8 cellular contexts compared by ENCODE assay signal in the genomic region with DNA sequence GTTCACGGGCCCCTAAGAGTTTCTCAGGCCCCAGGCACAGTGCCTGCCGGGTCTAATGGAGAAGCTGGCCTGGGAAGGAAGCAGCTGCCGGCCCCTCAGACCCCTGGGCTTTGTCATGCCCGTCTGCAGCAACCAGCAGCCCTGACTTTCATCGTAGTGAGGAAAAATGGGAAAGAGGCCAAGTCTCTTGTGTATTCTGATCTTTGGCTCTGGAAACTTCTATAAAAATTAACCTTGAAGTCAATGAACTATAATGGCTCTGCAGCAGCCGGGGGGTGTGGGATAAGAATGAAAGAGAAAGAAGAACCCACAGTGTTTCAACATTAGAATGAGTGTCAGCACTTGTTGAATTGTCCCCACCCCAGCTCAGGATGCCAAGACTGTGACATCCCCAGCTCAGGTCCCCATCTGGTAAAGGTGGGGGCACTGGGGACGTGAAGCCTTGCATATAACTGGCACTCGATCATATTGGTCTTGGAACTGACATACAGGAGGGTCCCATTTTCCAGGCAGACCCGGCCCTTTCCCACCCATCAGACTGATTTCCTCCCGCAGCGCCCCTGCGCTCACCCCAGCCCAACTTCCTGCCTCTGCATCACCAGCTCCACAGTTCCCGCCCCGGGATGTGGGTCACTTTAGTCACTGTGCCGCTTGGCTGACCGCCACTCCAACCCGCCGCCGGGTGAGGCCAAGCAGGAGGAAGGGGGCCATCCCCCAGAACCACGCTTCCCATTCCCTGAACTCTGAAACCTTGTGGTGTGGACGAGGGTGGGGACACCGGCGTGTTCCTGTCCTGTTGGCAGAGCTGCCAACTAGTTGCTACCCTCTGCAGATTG. TPM values are rescaled to one million over a fixed set of nuclear protein-coding genes. Genes with fewer than 3 reads are reported as not detected.
DNase-seq lines count a peak whose midpoint lies in the region; ATAC-seq and TF ChIP-seq lines count a peak whose summit lies in the region.

No MANE protein-coding gene starts in this region.

- H3K9me3 ChIP-seq in body of pancreas: no peaks in the 10 kb centered on the region
- no peaks in the 10 kb centered on the region for H3K9me3 ChIP-seq in right lobe of liver
- no peaks in the 10 kb centered on the region for H3K9me3 ChIP-seq in suprapubic skin

- H3K27me3 ChIP-seq in body of pancreas: no peaks in the 10 kb centered on the region
- no peaks in the 10 kb centered on the region for H3K27me3 ChIP-seq in right lobe of liver
- H3K27me3 ChIP-seq in suprapubic skin: no peaks in the 10 kb centered on the region
- no peaks in the 10 kb centered on the region for H3K27me3 ChIP-seq in foreskin keratinocyte

- no peak for TF ChIP-seq CTCF in body of pancreas (IDR thresholded peaks at IDR 0.05)
- no peak for TF ChIP-seq CTCF in right lobe of liver (IDR thresholded peaks at IDR 0.05)
- TF ChIP-seq CTCF in suprapubic skin (IDR thresholded peaks at IDR 0.05): no peak
- TF ChIP-seq CTCF in foreskin keratinocyte (conservative IDR thresholded peaks at IDR 0.05): no peak

- intact Hi-C loops in body of pancreas (cut with DNase I) (no loop called here), right lobe of liver (cut with DNase I) (no loop called here)

- peaks cover 26% of the 10 kb centered on the region for H3K4me1 ChIP-seq in body of pancreas
- peaks cover 0 to 55% (median 26%) of the 10 kb centered on the region in 4 donors for H3K4me1 ChIP-seq in right lobe of liver
- H3K4me1 ChIP-seq in suprapubic skin: peaks cover 13% of the 10 kb centered on the region
- H3K4me1 ChIP-seq in foreskin keratinocyte: no peaks in the 10 kb centered on the region

- TF ChIP-seq POLR2A in body of pancreas (IDR thresholded peaks at IDR 0.05) (peak in 2 of 3 donors; percentile 36 to 48), right lobe of liver (IDR thresholded peaks at IDR 0.05) (peak; percentile 12), suprapubic skin (IDR thresholded peaks at IDR 0.05) (no peak)

- ATAC-seq in GM21447 (IDR thresholded peaks at IDR 0.05; ENCODE audit: unreplicated experiment) (peak; percentile 70), body of pancreas (peak; percentile 86), right lobe of liver (peak; percentile 62 to 81 (median 79)), foreskin keratinocyte (no peak), GM21360 (IDR thresholded peaks at IDR 0.05; ENCODE audit: unreplicated experiment) (no peak)

- H3K36me3 ChIP-seq in body of pancreas (replicated peaks in 1 of 2; ENCODE audit: insufficient read depth in 1 of 2, low read depth in 2 of 2) (no peaks in the 10 kb centered on the region), right lobe of liver (peaks cover 19 to 57% (median 23%) of the 10 kb centered on the region in 4 donors), suprapubic skin (no peaks in the 10 kb centered on the region)

- DNase-seq in COR-L47 (lab: John Stamatoyannopoulos, UW) (peak; percentile 70), NOMO-1 treated with dmso at 0.1 percent for 144 hours (lab: John Stamatoyannopoulos, UW; ENCODE audit: unreplicated experiment) (peak; percentile 9), body of pancreas (peak; percentile 68 to 87 (median 80)), right lobe of liver (peak; percentile 94 to 96 (median 96)), suprapubic skin (ENCODE audit: low spot score in 2 of 2) (peak; percentile 85 to 86), foreskin keratinocyte (no peak)

- no peak overlapping the region for H3K4me3 ChIP-seq in body of pancreas
- peak overlapping the region in 2 of 3 donors; percentile 14 to 31 for H3K4me3 ChIP-seq in right lobe of liver
- H3K4me3 ChIP-seq in suprapubic skin: no peak overlapping the region

- WGBS in body of pancreas, 2 donors: 11 to 12% methylated on average over 16 to 23 of the region's 23 CpGs
- WGBS in right lobe of liver (ENCODE audit: insufficient coverage, low coverage, low lambda C conversion rate, missing lambda C conversion rate): 5% methylated on average over 16 of the region's 23 CpGs
- 52% methylated on average over 23 of the region's 23 CpGs for WGBS in suprapubic skin

- H3K27ac ChIP-seq in body of pancreas: peak overlapping the region; percentile 62 to 86 (median 80)
- peak overlapping the region; percentile 78 to 92 (median 87) for H3K27ac ChIP-seq in right lobe of liver
- H3K27ac ChIP-seq in suprapubic skin: peak overlapping the region; percentile 0
- no peak overlapping the region for H3K27ac ChIP-seq in foreskin keratinocyte

- TF ChIP-seq EP300 in suprapubic skin (IDR thresholded peaks at IDR 0.05): no peak

RNA-seq across cellular contexts. Expression of a gene that starts 12.7 kb away (rescaled TPM):
- total RNA-seq in body of pancreas: 10 to 100 TPM; 17.1 to 27.5 TPM
- 100 to 1,000 TPM; 135 to 940 (median 474) TPM for total RNA-seq in right lobe of liver
- 1 to 10 TPM; 1.5 to 6.6 (median 3.8) TPM for total RNA-seq in suprapubic skin
- total RNA-seq in foreskin keratinocyte: 17.4 and 41.2 TPM in 2 replicates
- polyA plus RNA-seq in foreskin keratinocyte: 13.7 and 29.5 TPM in 2 replicates

Comparison
In these comparisons a context has a peak if more than half of its experiments do, and no peak if none do; other contexts are left out.
1. DNase-seq: peak in COR-L47 (single experiment), NOMO-1 treated with dmso at 0.1 percent for 144 hours (single experiment), body of pancreas (4 of 4), right lobe of liver (3 of 3) and suprapubic skin (2 of 2); none in foreskin keratinocyte (0 of 2).
2. ATAC-seq: peak in GM21447 (single experiment), body of pancreas (single experiment) and right lobe of liver (4 of 4); none in foreskin keratinocyte (single experiment) and GM21360 (single experiment).
3. H3K4me3 ChIP-seq: peak in right lobe of liver (2 of 3); none in body of pancreas (0 of 2) and suprapubic skin (single experiment).
4. POLR2A ChIP-seq: peak in body of pancreas (2 of 3) and right lobe of liver (single experiment); none in suprapubic skin (0 of 2).